ENCODE assay signal across 34 cellular contexts in the genomic region with DNA sequence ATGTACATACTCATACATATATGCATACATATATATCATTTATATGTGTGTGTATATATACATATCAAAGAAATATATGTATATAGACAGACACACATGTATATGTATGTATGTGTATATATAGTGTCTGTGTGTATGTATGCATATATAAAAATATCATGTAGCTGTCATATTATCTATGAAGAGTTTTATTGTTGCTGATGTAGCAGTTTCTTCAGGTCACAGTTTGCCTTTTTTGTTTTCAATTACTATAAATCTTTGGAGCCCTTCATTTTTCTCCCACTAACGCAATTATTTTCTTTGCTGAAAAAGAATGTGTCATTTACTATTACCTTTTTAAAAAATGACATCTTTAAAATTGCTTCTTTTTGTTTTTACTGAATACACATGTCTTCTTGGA.
"Had no signal": no experiment of that assay in that cellular context is flagged by ENCODE, and none has a peak within 500 bp of the region (broad histone marks: within the 10 kb centered on the region; RNA-seq: fewer than 3 reads in every experiment).

No MANE protein-coding gene starts in this region.

- H3K27me3 ChIP-seq: pancreas, sigmoid colon, spleen, stomach, suprapubic skin, tibial artery, upper lobe of right lung had no signal

- H3K36me3 Mint-ChIP-seq: naive thymus-derived CD8-positive, alpha-beta T cell; stimulated activated memory B cell treated with anti-CD40 and anti-IgM and Interleukin-4, amounts not matched to agents 10 μg/mL and 1 μg/mL and 100 μg/mL, for 72 hours had no signal

- H3K9me3 ChIP-seq: lower lobe of right lung, pancreas, prostate gland, sigmoid colon, stomach, suprapubic skin, thoracic aorta, tibial artery, upper lobe of right lung had no signal

- DNase-seq: hippocampal formation; kidney glomerular epithelial cell; left cardiac atrium; left ventricle myocardium superior; lower lobe of right lung; mammary epithelial cell; mesenchymal stem cell; naive thymus-derived CD8-positive, alpha-beta T cell; nucleus accumbens; pancreas; posterior cingulate gyrus; retina; right cardiac atrium; sigmoid colon; small intestine; spleen; stimulated activated CD4-positive, alpha-beta T cell treated with anti-CD3 and anti-CD28 coated beads, Interleukin-1b, Interleukin-23, amount 100 ng/mL, for 48 hours; stimulated activated CD4-positive, alpha-beta T cell treated with anti-CD3 and anti-CD28 coated beads, Interleukin-2, amount 100 ng/mL, for 48 hours; stimulated activated CD4-positive, alpha-beta T cell treated with anti-CD3 and anti-CD28 coated beads, Interleukin-4, amount 100 ng/mL, for 4 hours; stimulated activated CD8-positive, alpha-beta memory T cell treated with anti-CD3 and anti-CD28 coated beads, Interleukin-4, amount 100 ng/mL, for 48 hours; stimulated activated naive CD4-positive, alpha-beta T cell treated with Interleukin-2 at 50 U/mL for 16 hours; stomach; tibial artery; trophoblast cell; upper lobe of right lung had no signal

- H3K27ac Mint-ChIP-seq: naive thymus-derived CD8-positive, alpha-beta T cell; nephron; stimulated activated memory B cell treated with anti-CD40 and anti-IgM and Interleukin-4, amounts not matched to agents 10 μg/mL and 1 μg/mL and 100 μg/mL, for 72 hours had no signal

- H3K4me3 Mint-ChIP-seq: naive thymus-derived CD8-positive, alpha-beta T cell; nephron; neural crest cell; stimulated activated memory B cell treated with anti-CD40 and anti-IgM and Interleukin-4, amounts not matched to agents 10 μg/mL and 1 μg/mL and 100 μg/mL, for 72 hours had no signal

- H3K27ac ChIP-seq: lower lobe of right lung, pancreas, prostate gland, sigmoid colon, spleen, stomach, suprapubic skin, thoracic aorta, tibial artery, upper lobe of right lung had no signal

- H3K9me3 Mint-ChIP-seq: nephron had no signal

- H3K36me3 ChIP-seq: lower lobe of right lung, pancreas, prostate gland, sigmoid colon, spleen, stomach, suprapubic skin, thoracic aorta, tibial artery, upper lobe of right lung had no signal

- H3K4me1 Mint-ChIP-seq: naive thymus-derived CD8-positive, alpha-beta T cell; nephron; neural crest cell; stimulated activated memory B cell treated with anti-CD40 and anti-IgM and Interleukin-4, amounts not matched to agents 10 μg/mL and 1 μg/mL and 100 μg/mL, for 72 hours had no signal

- FAIRE-seq: keratinocyte, pancreas, small intestine, urothelium cell line had no signal

- H3K4me1 ChIP-seq: lower lobe of right lung, pancreas, prostate gland, sigmoid colon, spleen, stomach, suprapubic skin, tibial artery, upper lobe of right lung had no signal

- H3K4me3 ChIP-seq: lower lobe of right lung, pancreas, prostate gland, sigmoid colon, spleen, stomach, suprapubic skin, thoracic aorta, tibial artery, upper lobe of right lung had no signal

- H3K27me3 Mint-ChIP-seq: naive thymus-derived CD8-positive, alpha-beta T cell; stimulated activated memory B cell treated with anti-CD40 and anti-IgM and Interleukin-4, amounts not matched to agents 10 μg/mL and 1 μg/mL and 100 μg/mL, for 72 hours had no signal

- ATAC-seq: left cardiac atrium; left lobe of liver; left ventricle myocardium superior; lower lobe of right lung; naive thymus-derived CD8-positive, alpha-beta T cell; pancreas; right cardiac atrium; stimulated activated memory B cell treated with anti-CD40 and anti-IgM and Interleukin-4, amounts not matched to agents 10 μg/mL and 1 μg/mL and 100 μg/mL, for 72 hours; upper lobe of right lung had no signal
